Comparison of ENCODE assay signal across 20 cellular contexts in genomic region chr6:34226066-34226465, GRCh38. TPM values are rescaled to one million over a fixed set of nuclear protein-coding genes. Genes with fewer than 3 reads are reported as not detected.
DNase-seq lines count a peak whose midpoint lies in the region; ATAC-seq and TF ChIP-seq lines count a peak whose summit lies in the region.
"Had no signal": no experiment of that assay in that cellular context is flagged by ENCODE, and none has a peak within 500 bp of the region (broad histone marks: within the 10 kb centered on the region; RNA-seq: fewer than 3 reads in every experiment).

No MANE protein-coding gene starts in this region.

- H3K36me3 Mint-ChIP-seq in natural killer cell (no peaks in the 10 kb centered on the region), activated B cell treated with CpG ODN at 0.5 μM for 24 hours (ENCODE audit: low read depth) (no peaks in the 10 kb centered on the region), naive B cell (no peaks in the 10 kb centered on the region)
- no peaks in the 10 kb centered on the region for H3K36me3 Mint-ChIP-seq in natural killer cell treated with Interleukin-12 subunit alpha and Interleukin-12 subunit beta and Interleukin-15 and Interleukin-18, amount 100 ng/mL, for 72 hours

- H3K27ac Mint-ChIP-seq in natural killer cell (peak overlapping the region in 1 of 2 donors; percentile 94), activated B cell treated with CpG ODN at 0.5 μM for 24 hours (peak overlapping the region; percentile 37), naive B cell (peak overlapping the region in 5 of 6 donors; percentile 28 to 93 (median 75))
- H3K27ac Mint-ChIP-seq in natural killer cell treated with Interleukin-12 subunit alpha and Interleukin-12 subunit beta and Interleukin-15 and Interleukin-18, amount 100 ng/mL, for 72 hours, result no peak overlapping the region
- H3K27ac Mint-ChIP-seq: activated T-cell treated with anti-CD3 and anti-CD28 coated beads, Interleukin-2, amount 50 U/mL, for 72 hours had no signal

- H3K4me1 Mint-ChIP-seq in natural killer cell (peaks cover 6% of the 10 kb centered on the region in 2 donors), activated B cell treated with CpG ODN at 0.5 μM for 24 hours (peaks cover 63% of the 10 kb centered on the region), naive B cell (peaks cover 23 to 42% (median 37%) of the 10 kb centered on the region in 3 donors)
- H3K4me1 Mint-ChIP-seq in natural killer cell treated with Interleukin-12 subunit alpha and Interleukin-12 subunit beta and Interleukin-15 and Interleukin-18, amount 100 ng/mL, for 72 hours (ENCODE audit: low read depth in 2 of 2), result peaks cover 6 to 11% of the 10 kb centered on the region in 2 donors

- DNase-seq in natural killer cell, result no peak
- DNase-seq in natural killer cell treated with Interleukin-12 subunit alpha and Interleukin-12 subunit beta and Interleukin-15 and Interleukin-18, amount 100 ng/mL, for 72 hours (ENCODE audit: low spot score), result no peak
- DNase-seq in activated B cell treated with CpG ODN at 0.5 μM for 24 hours, result no peak
- no peak for DNase-seq in naive B cell
- no peak for DNase-seq in AML-193 (lab: John Stamatoyannopoulos, UW)
- DNase-seq in activated CD4-positive, alpha-beta T cell treated with anti-CD3 and anti-CD28 coated beads, Interleukin-2, amount 50 U/mL, for 1 hour, result no peak
- no peak for DNase-seq in T-helper 2 cell
- DNase-seq: activated naive CD4-positive, alpha-beta T cell treated with anti-CD3 and anti-CD28 coated beads, Interleukin-2, amount 50 U/mL, for 16 hours; activated T-cell treated with anti-CD3 and anti-CD28 coated beads, Interleukin-2, amount 50 U/mL, for 72 hours; DMS79; effector memory CD4-positive, alpha-beta T cell; Kasumi-1; mucosa of descending colon; NCI-H1048; NCI-H2029 treated with DMSO at 0.1 percent for 48 hours; NCI-H510A; retina had no signal

- no peak for ATAC-seq in natural killer cell
- no peak for ATAC-seq in natural killer cell treated with Interleukin-12 subunit alpha and Interleukin-12 subunit beta and Interleukin-15 and Interleukin-18, amount 100 ng/mL, for 72 hours
- ATAC-seq in activated B cell treated with CpG ODN at 0.5 μM for 24 hours (ENCODE audit: low read depth), result no peak
- ATAC-seq in naive B cell (ENCODE audit: low read depth in 2 of 2), result no peak
- no peak for ATAC-seq in HG02623 (IDR thresholded peaks at IDR 0.05; ENCODE audit: unreplicated experiment)
- ATAC-seq: activated CD4-positive, CD25-positive, alpha-beta regulatory T cell treated with anti-CD3 and anti-CD28 coated beads, Interleukin-2, amount 50 U/mL, for 24 hours; activated T-cell treated with anti-CD3 and anti-CD28 coated beads, Interleukin-2, amount 50 U/mL, for 72 hours; left lobe of liver; mucosa of descending colon had no signal

- TF ChIP-seq CTCF in natural killer cell (IDR thresholded peaks at IDR 0.05) (no peak), activated B cell treated with CpG ODN at 0.5 μM for 24 hours (IDR thresholded peaks at IDR 0.05) (no peak)

- H3K9me3 Mint-ChIP-seq in natural killer cell (no peaks in the 10 kb centered on the region), activated B cell treated with CpG ODN at 0.5 μM for 24 hours (no peaks in the 10 kb centered on the region), naive B cell (no peaks in the 10 kb centered on the region)
- H3K9me3 Mint-ChIP-seq in natural killer cell treated with Interleukin-12 subunit alpha and Interleukin-12 subunit beta and Interleukin-15 and Interleukin-18, amount 100 ng/mL, for 72 hours, result no peaks in the 10 kb centered on the region
- H3K9me3 Mint-ChIP-seq: activated T-cell treated with anti-CD3 and anti-CD28 coated beads, Interleukin-2, amount 50 U/mL, for 72 hours had no signal

- no peaks in the 10 kb centered on the region for H3K27me3 Mint-ChIP-seq in natural killer cell (ENCODE audit: low read depth in 2 of 2)
- H3K27me3 Mint-ChIP-seq in natural killer cell treated with Interleukin-12 subunit alpha and Interleukin-12 subunit beta and Interleukin-15 and Interleukin-18, amount 100 ng/mL, for 72 hours, result no peaks in the 10 kb centered on the region
- H3K27me3 Mint-ChIP-seq in activated B cell treated with CpG ODN at 0.5 μM for 24 hours, result no peaks in the 10 kb centered on the region
- no peaks in the 10 kb centered on the region for H3K27me3 Mint-ChIP-seq in naive B cell

- intact Hi-C loops in natural killer cell (cut with micrococcal nuclease) (no loop called here), activated B cell treated with CpG ODN at 0.5 μM for 24 hours (cut with micrococcal nuclease) (no loop called here)

- peak overlapping the region; percentile 25 for H3K4me3 Mint-ChIP-seq in natural killer cell
- no peak overlapping the region for H3K4me3 Mint-ChIP-seq in natural killer cell treated with Interleukin-12 subunit alpha and Interleukin-12 subunit beta and Interleukin-15 and Interleukin-18, amount 100 ng/mL, for 72 hours
- no peak overlapping the region for H3K4me3 Mint-ChIP-seq in activated B cell treated with CpG ODN at 0.5 μM for 24 hours
- peak overlapping the region in 3 of 8 donors; percentile 71 to 77 (median 74) for H3K4me3 Mint-ChIP-seq in naive B cell

- POLR2A ChIA-PET in activated B cell treated with CpG ODN at 0.5 μM for 24 hours (lab: Charles Lee), result interaction anchor here (0.7 to 7.5 kb wide), 5 partner anchors 11 to 43 kb away, joined by 3 to 297 read pairs (median 7); partner anchors contain the start of genes HMGA1 and SMIM29

- CTCF ChIA-PET in activated B cell treated with CpG ODN at 0.5 μM for 24 hours (lab: Charles Lee), result interaction anchor here (0.6 kb wide), 1 partner anchor 37 kb away, joined by 3 read pairs; no protein-coding TSS in a partner anchor

RNA-seq across cellular contexts. Expression of gene HMGA1, which starts 10.6 kb away (rescaled TPM):
- total RNA-seq in natural killer cell (10 to 100 TPM; 63.1 to 84.2 (median 77.3) TPM), activated B cell treated with CpG ODN at 0.5 μM for 24 hours (186 and 188 TPM in 2 replicates)
- total RNA-seq in natural killer cell treated with Interleukin-12 subunit alpha and Interleukin-12 subunit beta and Interleukin-15 and Interleukin-18, amount 100 ng/mL, for 72 hours, result 100 to 1,000 TPM; 151 to 556 TPM
- 10 to 100 TPM; 17.2 to 38.1 (median 31.2) TPM for polyA plus RNA-seq in naive B cell (ENCODE audit: low read depth in 6 of 6)

RNA-seq across cellular contexts. Expression of gene SMIM29, which starts 22.7 kb away (rescaled TPM):
- total RNA-seq in natural killer cell (10 to 100 TPM; 30.8 to 48.0 (median 39.7) TPM), activated B cell treated with CpG ODN at 0.5 μM for 24 hours (25.8 and 27.7 TPM in 2 replicates)
- total RNA-seq in natural killer cell treated with Interleukin-12 subunit alpha and Interleukin-12 subunit beta and Interleukin-15 and Interleukin-18, amount 100 ng/mL, for 72 hours, result 10 to 100 TPM; 15.9 to 20.9 TPM
- polyA plus RNA-seq in naive B cell (ENCODE audit: low read depth in 6 of 6), result 100 to 1,000 TPM in 3 of 6 donors, 10 to 100 TPM in 3; 91.2 to 127 (median 99.0) TPM

Comparison
In these comparisons a context has a peak if more than half of its experiments do, and no peak if none do; other contexts are left out.
1. H3K27ac Mint-ChIP-seq: peak in activated B cell treated with CpG ODN at 0.5 μM for 24 hours (single experiment) and naive B cell (5 of 6); none in natural killer cell treated with Interleukin-12 subunit alpha and Interleukin-12 subunit beta and Interleukin-15 and Interleukin-18, amount 100 ng/mL, for 72 hours (0 of 2).